ENCODE assay signal across 8 cellular contexts in genomic region chr18:50193796-50194622, GRCh38. TPM values are rescaled to one million over a fixed set of nuclear protein-coding genes. Genes with fewer than 3 reads are reported as not detected.
DNase-seq lines count a peak whose midpoint lies in the region; ATAC-seq and TF ChIP-seq lines count a peak whose summit lies in the region.

No MANE protein-coding gene starts in this region.

- no peaks in the 10 kb centered on the region for H3K36me3 ChIP-seq in suprapubic skin

- H3K9me3 ChIP-seq in T-helper 17 cell (ENCODE audit: control insufficient read depth, low read length, poor library complexity, severe bottlenecking) (no peaks in the 10 kb centered on the region), suprapubic skin (no peaks in the 10 kb centered on the region)

- H3K9me3 Mint-ChIP-seq in activated CD8-positive, alpha-beta memory T cell treated with anti-CD3 and anti-CD28 coated beads, Interleukin-2, amount 10 ng/mL, durations not matched to agents 7 days and 5 days (ENCODE audit: low read depth), result no peaks in the 10 kb centered on the region
- peaks cover 0 to 4% (median 0%) of the 10 kb centered on the region in 6 donors for H3K9me3 Mint-ChIP-seq in immature natural killer cell

- H3K4me1 Mint-ChIP-seq in activated CD8-positive, alpha-beta memory T cell treated with anti-CD3 and anti-CD28 coated beads, Interleukin-2, amount 10 ng/mL, durations not matched to agents 7 days and 5 days, result peaks cover 9% of the 10 kb centered on the region
- peaks cover 12% of the 10 kb centered on the region for H3K4me1 Mint-ChIP-seq in T-helper 17 cell
- H3K4me1 Mint-ChIP-seq in immature natural killer cell, result peaks cover 6% of the 10 kb centered on the region in 2 donors

- peak overlapping the region; percentile 37 for H3K4me3 Mint-ChIP-seq in activated CD8-positive, alpha-beta memory T cell treated with anti-CD3 and anti-CD28 coated beads, Interleukin-2, amount 10 ng/mL, durations not matched to agents 7 days and 5 days
- H3K4me3 Mint-ChIP-seq in T-helper 17 cell (peak overlapping the region; percentile 55), immature natural killer cell (peak overlapping the region in 3 of 5 donors; percentile 30 to 64 (median 41))

- H3K4me1 ChIP-seq in suprapubic skin, result peaks cover 25% of the 10 kb centered on the region

- no peaks in the 10 kb centered on the region for H3K36me3 Mint-ChIP-seq in activated CD8-positive, alpha-beta memory T cell treated with anti-CD3 and anti-CD28 coated beads, Interleukin-2, amount 10 ng/mL, durations not matched to agents 7 days and 5 days
- peaks cover 7% of the 10 kb centered on the region for H3K36me3 Mint-ChIP-seq in T-helper 17 cell (ENCODE audit: low read depth)
- H3K36me3 Mint-ChIP-seq in immature natural killer cell, result no peaks in the 10 kb centered on the region

- no peak for TF ChIP-seq CTCF in suprapubic skin (IDR thresholded peaks at IDR 0.05)

- peaks cover 63% of the 10 kb centered on the region for H3K27me3 ChIP-seq in suprapubic skin

- ATAC-seq in activated CD8-positive, alpha-beta memory T cell treated with anti-CD3 and anti-CD28 coated beads, Interleukin-2, amount 10 ng/mL, durations not matched to agents 7 days and 5 days, result no peak
- ATAC-seq in T-helper 17 cell (no peak), HG03097 (IDR thresholded peaks at IDR 0.05; ENCODE audit: low FRiP score, unreplicated experiment) (no peak)

- peak overlapping the region; percentile 79 for H3K27ac ChIP-seq in suprapubic skin

- CTCF ChIA-PET in activated CD8-positive, alpha-beta memory T cell treated with anti-CD3 and anti-CD28 coated beads, Interleukin-2, amount 10 ng/mL, durations not matched to agents 7 days and 5 days (lab: Charles Lee), result interaction anchor here (0.7 to 1.7 kb wide), 4 partner anchors 10 to 74 kb away, joined by 3 to 7 read pairs (median 4); no protein-coding TSS in a partner anchor

- peak overlapping the region; percentile 71 for H3K4me3 ChIP-seq in suprapubic skin

- no peak for TF ChIP-seq EP300 in suprapubic skin (IDR thresholded peaks at IDR 0.05)

- no peak for DNase-seq in activated CD8-positive, alpha-beta memory T cell treated with anti-CD3 and anti-CD28 coated beads, Interleukin-2, amount 10 ng/mL, durations not matched to agents 7 days and 5 days
- no peak for DNase-seq in activated CD8-positive, alpha-beta memory T cell treated with anti-CD3 and anti-CD28 coated beads for 24 hours
- no peak for DNase-seq in T-helper 17 cell
- no peak for DNase-seq in immature natural killer cell
- DNase-seq in suprapubic skin (ENCODE audit: low spot score in 2 of 2), result peak in 1 of 2 donors; percentile 65
- DNase-seq in NOMO-1 treated with DMSO at 0.1 percent for 48 hours (lab: John Stamatoyannopoulos, UW; ENCODE audit: unreplicated experiment), result no peak
- no peak for DNase-seq in NCI-H774 (lab: John Stamatoyannopoulos, UW)

- TF ChIP-seq POLR2A in suprapubic skin (IDR thresholded peaks at IDR 0.05), result no peak

- WGBS in suprapubic skin, result 2% methylated on average over 29 of the region's 68 CpGs

- H3K27ac Mint-ChIP-seq in activated CD8-positive, alpha-beta memory T cell treated with anti-CD3 and anti-CD28 coated beads, Interleukin-2, amount 10 ng/mL, durations not matched to agents 7 days and 5 days, result no peak overlapping the region
- H3K27ac Mint-ChIP-seq in T-helper 17 cell (no peak overlapping the region), immature natural killer cell (no peak overlapping the region)

- peaks cover 83% of the 10 kb centered on the region for H3K27me3 Mint-ChIP-seq in activated CD8-positive, alpha-beta memory T cell treated with anti-CD3 and anti-CD28 coated beads, Interleukin-2, amount 10 ng/mL, durations not matched to agents 7 days and 5 days
- peaks cover 79% of the 10 kb centered on the region for H3K27me3 Mint-ChIP-seq in T-helper 17 cell
- peaks cover 8 to 29% (median 20%) of the 10 kb centered on the region in 3 donors for H3K27me3 Mint-ChIP-seq in immature natural killer cell (ENCODE audit: low read depth in 3 of 3)

RNA-seq across cellular contexts. Expression of gene MYO5B, which starts 0.9 kb away (rescaled TPM):
- total RNA-seq in activated CD8-positive, alpha-beta memory T cell treated with anti-CD3 and anti-CD28 coated beads, Interleukin-2, amount 10 ng/mL, durations not matched to agents 7 days and 5 days, result under 1 TPM in 1 of 2 experiments, not detected in 1; 0.02 TPM
- total RNA-seq in T-helper 17 cell, result under 1 TPM in 1 of 2 donors, not detected in 1; 0.12 TPM
- under 1 TPM in 1 of 3 donors, not detected in 2; 0.04 TPM for polyA plus RNA-seq in immature natural killer cell
- 10 to 100 TPM; 30.3 to 44.4 (median 40.7) TPM for total RNA-seq in suprapubic skin

Comparison
In these comparisons a context has a peak if more than half of its experiments do, and no peak if none do; other contexts are left out.
1. RNA of gene MYO5B, which starts 0.9 kb away (total RNA-seq): 30.3 to 44.4 TPM in suprapubic skin; 0.12 TPM in T-helper 17 cell and 0.02 TPM in activated CD8-positive, alpha-beta memory T cell treated with anti-CD3 and anti-CD28 coated beads, Interleukin-2, amount 10 ng/mL, durations not matched to agents 7 days and 5 days; every median in the first group is over 10 times any median in the second.
2. Peak in every context shown above with its lines, with median percentiles within 50 percentile points of each other: H3K4me3 Mint-ChIP-seq.